Comparison of ENCODE assay signal across 23 cellular contexts in the genomic region with DNA sequence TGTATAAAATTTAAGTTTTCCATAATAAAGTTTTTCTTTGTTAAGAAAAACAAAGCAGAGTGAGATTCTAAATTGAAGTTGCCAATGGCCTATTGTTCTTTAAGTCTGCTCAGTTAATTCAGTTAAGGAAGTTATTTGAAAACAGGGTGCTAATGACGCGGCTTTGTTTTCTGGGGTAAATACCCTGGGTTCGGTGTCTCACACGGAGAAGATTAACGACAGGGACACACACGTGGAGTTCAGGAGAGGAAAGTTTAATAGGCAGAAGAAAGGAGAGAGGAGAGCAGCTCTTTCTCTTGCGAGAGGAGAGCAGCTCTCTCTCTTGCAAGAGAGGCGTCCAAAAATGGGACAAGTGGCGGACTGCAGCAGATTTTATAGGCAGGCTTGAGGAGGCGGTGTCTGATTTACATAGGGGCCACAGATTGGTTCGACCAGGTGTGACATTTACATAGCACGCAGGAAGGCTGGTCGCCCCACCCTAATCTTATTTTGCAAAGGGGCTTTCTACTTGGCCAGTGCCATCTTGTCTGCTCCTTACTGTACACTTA. TPM values are rescaled to one million over a fixed set of nuclear protein-coding genes. Genes with fewer than 3 reads are reported as not detected.
DNase-seq lines count a peak whose midpoint lies in the region; ATAC-seq and TF ChIP-seq lines count a peak whose summit lies in the region.
"Had no signal": no experiment of that assay in that cellular context is flagged by ENCODE, and none has a peak within 500 bp of the region (broad histone marks: within the 10 kb centered on the region; RNA-seq: fewer than 3 reads in every experiment).

No MANE protein-coding gene starts in this region.

- TF ChIP-seq CTCF in hepatocyte (IDR thresholded peaks at IDR 0.05; ENCODE audit: poor library complexity) (no peak), psoas muscle (IDR thresholded peaks at IDR 0.05) (no peak)

- no peak overlapping the region for H3K18ac ChIP-seq in trophoblast cell (ENCODE audit: low read length)

- H2BK5ac ChIP-seq in trophoblast cell (ENCODE audit: low read depth, low read length, poor library complexity) = no peak overlapping the region

- no peak overlapping the region for H3K4me3 Mint-ChIP-seq in activated CD4-positive, alpha-beta T cell treated with anti-CD3 and anti-CD28 coated beads for 36 hours

- no peak for DNase-seq in activated CD4-positive, alpha-beta T cell treated with anti-CD3 and anti-CD28 coated beads for 36 hours
- DNase-seq in activated CD4-positive, alpha-beta T cell treated with anti-CD3 and anti-CD28 coated beads for 4 hours = no peak
- DNase-seq in hepatocyte (ENCODE audit: low spot score) (no peak), trophoblast cell (no peak), psoas muscle (no peak), iPS-NIHi7 (ENCODE audit: extremely low spot score) (no peak)
- DNase-seq: activated naive CD4-positive, alpha-beta T cell; activated T-cell treated with anti-CD3 and anti-CD28 coated beads, Interleukin-2, amount 50 U/mL, for 48 hours; AML-193; amygdala; effector CD8-positive, alpha-beta T cell; mammary epithelial cell; NCI-H1436 treated with DMSO at 0.1 percent for 48 hours; NCI-H774; occipital lobe; stimulated activated CD4-positive, alpha-beta T cell treated with anti-CD3 and anti-CD28 coated beads, Interleukin-15, amount 100 ng/mL, for 24 hours; stimulated activated naive CD8-positive, alpha-beta T cell treated with anti-CD3 and anti-CD28 coated beads, Interleukin-15, Interleukin-2, amounts not matched to agents 100 U/mL and 50 U/mL, for 24 hours had no signal

- no peak overlapping the region for H4K8ac ChIP-seq in trophoblast cell (ENCODE audit: low read depth, low read length)

- peaks cover 18% of the 10 kb centered on the region for H3K36me3 Mint-ChIP-seq in activated CD4-positive, alpha-beta T cell treated with anti-CD3 and anti-CD28 coated beads for 36 hours (ENCODE audit: low read depth)

- H2AFZ ChIP-seq in hepatocyte (no peak overlapping the region), trophoblast cell (ENCODE audit: insufficient read depth, low read length, poor library complexity) (no peak overlapping the region)

- H3K4me1 Mint-ChIP-seq in activated CD4-positive, alpha-beta T cell treated with anti-CD3 and anti-CD28 coated beads for 36 hours = peaks cover 78% of the 10 kb centered on the region

- no peaks in the 10 kb centered on the region for H3K36me3 ChIP-seq in HUES48 (ENCODE audit: control insufficient read depth, insufficient read depth, low read length)
- H3K36me3 ChIP-seq in hepatocyte (replicated peaks; ENCODE audit: insufficient read depth, low read depth) = no peaks in the 10 kb centered on the region
- peaks cover 2 to 3% of the 10 kb centered on the region in 2 experiments for H3K36me3 ChIP-seq in trophoblast cell (ENCODE audit: control insufficient read depth in 1 of 2, insufficient read depth in 2 of 2, low read length in 2 of 2)
- no peaks in the 10 kb centered on the region for H3K36me3 ChIP-seq in psoas muscle (ENCODE audit: insufficient read depth in 1 of 2, low read depth in 1 of 2)
- H3K36me3 ChIP-seq: SJSA1, thoracic aorta, vagina had no signal

- H3K27ac ChIP-seq in HUES48 (ENCODE audit: low read depth, low read length) (peak overlapping the region; percentile 23), hepatocyte (peak overlapping the region; percentile 2), trophoblast cell (ENCODE audit: low read depth, low read length) (peak overlapping the region; percentile 62), psoas muscle (no peak overlapping the region)
- H3K27ac ChIP-seq: SJSA1, thoracic aorta, vagina had no signal

- peak overlapping the region; percentile 37 for H2AK5ac ChIP-seq in trophoblast cell (ENCODE audit: low read length)

- H2BK120ac ChIP-seq in trophoblast cell (ENCODE audit: insufficient read depth, low read length, poor library complexity) = no peak overlapping the region

- H3K9me2 ChIP-seq in hepatocyte (replicated peaks; ENCODE audit: insufficient read depth) = no peaks in the 10 kb centered on the region

- H2BK12ac ChIP-seq in trophoblast cell (ENCODE audit: low read length) = no peak overlapping the region

- H3K4me2 ChIP-seq in hepatocyte = no peak overlapping the region
- H3K4me2 ChIP-seq in trophoblast cell (ENCODE audit: low read length) = no peak overlapping the region

- peaks cover 5% of the 10 kb centered on the region for H3K79me1 ChIP-seq in trophoblast cell (ENCODE audit: low read length)

- peaks cover 4% of the 10 kb centered on the region for H3K9me3 Mint-ChIP-seq in activated CD4-positive, alpha-beta T cell treated with anti-CD3 and anti-CD28 coated beads for 36 hours (ENCODE audit: low read depth)

- H4K12ac ChIP-seq in trophoblast cell (ENCODE audit: low read depth, low read length) = peak overlapping the region; percentile 54

- CTCF ChIA-PET in activated CD4-positive, alpha-beta T cell treated with anti-CD3 and anti-CD28 coated beads for 36 hours (lab: Charles Lee) = no interaction called here

- peak overlapping the region; percentile 31 for H3K27ac Mint-ChIP-seq in activated CD4-positive, alpha-beta T cell treated with anti-CD3 and anti-CD28 coated beads for 36 hours

- no peak overlapping the region for H3K9ac ChIP-seq in HUES48 (ENCODE audit: low read depth, low read length)
- no peak overlapping the region for H3K9ac ChIP-seq in trophoblast cell (ENCODE audit: low read length)

- no peak overlapping the region for H3K23ac ChIP-seq in trophoblast cell (ENCODE audit: low read length)

- H4K91ac ChIP-seq in trophoblast cell (ENCODE audit: low read depth, low read length) = peak overlapping the region; percentile 47

- H3K4me3 ChIP-seq in HUES48 (ENCODE audit: low read depth, low read length) = no peak overlapping the region
- no peak overlapping the region for H3K4me3 ChIP-seq in hepatocyte
- H3K4me3 ChIP-seq in trophoblast cell (ENCODE audit: low read depth, low read length) = no peak overlapping the region
- no peak overlapping the region for H3K4me3 ChIP-seq in psoas muscle
- H3K4me3 ChIP-seq: SJSA1, thoracic aorta, vagina had no signal

- H3K4me1 ChIP-seq in HUES48 (ENCODE audit: control insufficient read depth, insufficient read depth, low read length) = peaks cover 39% of the 10 kb centered on the region
- H3K4me1 ChIP-seq in hepatocyte (ENCODE audit: insufficient read depth) = peaks cover 34% of the 10 kb centered on the region
- H3K4me1 ChIP-seq in trophoblast cell (ENCODE audit: control insufficient read depth in 1 of 2, insufficient read depth in 2 of 2, low read length in 2 of 2) = peaks cover 0 to 13% of the 10 kb centered on the region in 2 experiments
- no peaks in the 10 kb centered on the region for H3K4me1 ChIP-seq in psoas muscle

- no peak for ATAC-seq in activated CD4-positive, alpha-beta T cell treated with anti-CD3 and anti-CD28 coated beads for 36 hours
- ATAC-seq in HG02678 (IDR thresholded peaks at IDR 0.05; ENCODE audit: unreplicated experiment) = no peak
- ATAC-seq in psoas muscle = no peak
- ATAC-seq: HCT116; stimulated activated naive CD8-positive, alpha-beta T cell treated with anti-CD3 and anti-CD28 coated beads, Interleukin-15, Interleukin-2, amounts not matched to agents 100 U/mL and 50 U/mL, for 24 hours had no signal

- H4K20me1 ChIP-seq in hepatocyte (ENCODE audit: insufficient read depth, poor library complexity, severe bottlenecking) = no peaks in the 10 kb centered on the region

- intact Hi-C loops in activated CD4-positive, alpha-beta T cell treated with anti-CD3 and anti-CD28 coated beads for 36 hours (cut with DNase I, micrococcal nuclease) = no loop called here
- intact Hi-C loops in psoas muscle (cut with DNase I) = no loop called here

- whole genome bisulfite sequencing in hepatocyte (ENCODE audit: low lambda C conversion rate, missing lambda C conversion rate) = 70% methylated on average over 13 of the region's 13 CpGs
- no CpG with 5 or more reads among the region's 13 CpGs for WGBS in trophoblast cell (ENCODE audit: extremely low coverage, insufficient coverage, insufficient read length)
- WGBS in psoas muscle, 3 donors = 81 to 87% (median 82%) methylated on average over 11 to 13 of the region's 13 CpGs

- H3K9me3 ChIP-seq in HUES48 (ENCODE audit: control insufficient read depth, insufficient read depth, low read length) (no peaks in the 10 kb centered on the region), hepatocyte (ENCODE audit: low read depth) (no peaks in the 10 kb centered on the region), trophoblast cell (ENCODE audit: insufficient read depth, low read depth, low read length) (no peaks in the 10 kb centered on the region), psoas muscle (no peaks in the 10 kb centered on the region)
- H3K9me3 ChIP-seq: SJSA1, thoracic aorta, vagina had no signal

- no peaks in the 10 kb centered on the region for H3K27me3 Mint-ChIP-seq in activated CD4-positive, alpha-beta T cell treated with anti-CD3 and anti-CD28 coated beads for 36 hours

- H3K79me2 ChIP-seq in hepatocyte = peaks cover 2% of the 10 kb centered on the region
- H3K79me2 ChIP-seq in trophoblast cell (ENCODE audit: control insufficient read depth, insufficient read depth, low read length, poor library complexity) = no peaks in the 10 kb centered on the region

- H3K27me3 ChIP-seq in HUES48 (ENCODE audit: control insufficient read depth, insufficient read depth, low read length) (no peaks in the 10 kb centered on the region), hepatocyte (no peaks in the 10 kb centered on the region), trophoblast cell (ENCODE audit: insufficient read depth, low read length) (no peaks in the 10 kb centered on the region), psoas muscle (ENCODE audit: insufficient read depth in 3 of 3, low read length in 2 of 3) (no peaks in the 10 kb centered on the region)
- H3K27me3 ChIP-seq: SJSA1, vagina had no signal

- H3K14ac ChIP-seq in trophoblast cell (ENCODE audit: low read length) = no peak overlapping the region

- POLR2A ChIA-PET in activated CD4-positive, alpha-beta T cell treated with anti-CD3 and anti-CD28 coated beads for 36 hours (lab: Charles Lee) = no interaction called here

- no peak overlapping the region for H3K4ac ChIP-seq in trophoblast cell (ENCODE audit: low read depth, low read length)

RNA-seq across cellular contexts. Expression of a gene that starts 9.6 kb away (rescaled TPM):
- total RNA-seq in activated CD4-positive, alpha-beta T cell treated with anti-CD3 and anti-CD28 coated beads for 36 hours = 10 to 100 TPM; 13.3 to 17.7 TPM
- total RNA-seq in hepatocyte (10.5 and 11.1 TPM in 2 replicates), psoas muscle (1 to 10 TPM in 3 of 4 donors, under 1 TPM in 1; 0.91 to 2.7 (median 1.5) TPM)
- polyA plus RNA-seq in hepatocyte (6.8 and 7.7 TPM in 2 replicates), psoas muscle (under 1 TPM; 0.25 to 0.60 (median 0.57) TPM)
- 11.6 and 12.3 TPM in 2 replicates for polyA plus RNA-seq in trophoblast cell (2013)

RNA-seq across cellular contexts. Expression of a gene that starts 42.6 kb away (rescaled TPM):
- 10 to 100 TPM; 12.4 TPM for total RNA-seq in activated CD4-positive, alpha-beta T cell treated with anti-CD3 and anti-CD28 coated beads for 36 hours
- total RNA-seq in hepatocyte = 8.1 and 11.0 TPM in 2 replicates
- polyA plus RNA-seq in hepatocyte = 15.7 and 24.0 TPM in 2 replicates
- polyA plus RNA-seq in trophoblast cell (2013) = 8.5 and 8.6 TPM in 2 replicates
- 10 to 100 TPM in 1 of 4 donors, 1 to 10 TPM in 3; 7.4 to 12.7 (median 8.9) TPM for total RNA-seq in psoas muscle
- 10 to 100 TPM; 10.7 to 22.2 (median 15.5) TPM for polyA plus RNA-seq in psoas muscle
